7 cellular contexts compared by ENCODE assay signal in the genomic region with DNA sequence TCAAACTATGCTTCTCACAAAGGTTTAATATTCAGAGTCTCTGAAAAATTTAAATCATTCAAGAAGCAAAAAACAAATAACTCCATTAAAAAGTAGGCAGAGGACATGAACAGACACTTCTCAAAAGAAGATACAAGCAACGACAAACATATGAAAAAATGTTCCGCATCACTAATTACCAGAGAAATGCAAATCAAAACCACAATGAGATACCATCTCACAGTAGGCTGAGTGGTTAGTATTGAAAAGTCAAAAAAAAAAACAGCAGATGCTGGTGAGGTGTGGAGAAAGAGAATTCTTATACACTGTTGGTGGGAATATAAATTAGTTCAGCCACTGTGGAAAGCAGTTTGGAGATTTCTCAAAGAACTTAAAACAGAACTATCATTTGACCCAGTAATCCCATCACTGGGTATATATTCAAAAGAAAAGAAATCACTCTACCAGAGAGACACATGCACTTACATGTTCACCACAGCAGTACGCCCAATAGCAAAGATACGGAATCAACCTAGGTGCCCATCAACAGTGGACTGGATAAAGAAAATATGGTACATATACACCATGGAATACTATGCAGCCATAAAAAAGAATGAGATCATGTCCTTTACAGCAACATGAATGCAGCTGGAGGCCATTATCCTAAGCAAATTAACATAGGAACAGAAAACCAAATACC.
DNase-seq lines count a peak whose midpoint lies in the region; ATAC-seq and TF ChIP-seq lines count a peak whose summit lies in the region.
"Not testable (repeated sequence)": the region's sequence is repeated elsewhere in the genome, so short reads cannot be mapped to it uniquely, and the experiment has no call there.

No MANE protein-coding gene starts in this region.

- ATAC-seq in GM18499 (IDR thresholded peaks at IDR 0.05; ENCODE audit: insufficient read depth, unreplicated experiment) (peak; percentile 79), GM19395 (IDR thresholded peaks at IDR 0.05; ENCODE audit: unreplicated experiment) (peak; percentile 80), GM21786 (IDR thresholded peaks at IDR 0.05; ENCODE audit: unreplicated experiment) (peak; percentile 77), HG03060 (IDR thresholded peaks at IDR 0.05; ENCODE audit: low read depth, unreplicated experiment) (peak; percentile 85), HG03520 (IDR thresholded peaks at IDR 0.05; ENCODE audit: unreplicated experiment) (peak; percentile 66)
- peak; percentile 66 for ATAC-seq in activated naive CD8-positive, alpha-beta T cell treated with anti-CD3 and anti-CD28 coated beads, Interleukin-2, amount 50 U/mL, for 24 hours

- DNase-seq in PC-9; activated naive CD8-positive, alpha-beta T cell treated with anti-CD3 and anti-CD28 coated beads, Interleukin-2, amount 50 U/mL, for 24 hours: not testable (repeated sequence)

- H3K9me3 ChIP-seq in PC-9 (ENCODE audit: insufficient read depth, low read depth), result not testable (repeated sequence)

- H3K4me3 Mint-ChIP-seq in activated naive CD8-positive, alpha-beta T cell treated with anti-CD3 and anti-CD28 coated beads, Interleukin-2, amount 50 U/mL, for 24 hours, result not testable (repeated sequence)

- H3K36me3 Mint-ChIP-seq in activated naive CD8-positive, alpha-beta T cell treated with anti-CD3 and anti-CD28 coated beads, Interleukin-2, amount 50 U/mL, for 24 hours (ENCODE audit: low read depth), result not testable (repeated sequence)

- H4K20me1 ChIP-seq in PC-9 (ENCODE audit: insufficient read depth), result not testable (repeated sequence)

- BruUV-seq in PC-9 (replicated peaks; lab: Mats Ljungman, UMichigan), result not testable (repeated sequence)

- not testable (repeated sequence) for H3K79me2 ChIP-seq in PC-9 (ENCODE audit: low read depth)

- not testable (repeated sequence) for H2AFZ ChIP-seq in PC-9

- POLR2A ChIA-PET in PC-9 (lab: Charles Lee; ENCODE audit: unreplicated experiment), result not testable (repeated sequence)

- peaks cover 51% of the 10 kb centered on the region for H3F3A ChIP-seq in PC-9 (ENCODE audit: insufficient read depth, low read depth)

- H3K4me2 ChIP-seq in PC-9, result not testable (repeated sequence)

- peak overlapping the region; percentile 91 for H3K27ac ChIP-seq in PC-9

- CTCF ChIA-PET in PC-9 (lab: Charles Lee), result not testable (repeated sequence)

- H3K27me3 Mint-ChIP-seq in activated naive CD8-positive, alpha-beta T cell treated with anti-CD3 and anti-CD28 coated beads, Interleukin-2, amount 50 U/mL, for 24 hours, result peaks cover 24% of the 10 kb centered on the region

- H3K9me3 Mint-ChIP-seq in activated naive CD8-positive, alpha-beta T cell treated with anti-CD3 and anti-CD28 coated beads, Interleukin-2, amount 50 U/mL, for 24 hours, result not testable (repeated sequence)

- H3K4me3 ChIP-seq in PC-9, result not testable (repeated sequence)

- peaks cover 48% of the 10 kb centered on the region for H3K4me1 ChIP-seq in PC-9 (replicated peaks; ENCODE audit: insufficient read depth)

- not testable (repeated sequence) for H3K36me3 ChIP-seq in PC-9 (ENCODE audit: low read depth)

- H3K27ac Mint-ChIP-seq in activated naive CD8-positive, alpha-beta T cell treated with anti-CD3 and anti-CD28 coated beads, Interleukin-2, amount 50 U/mL, for 24 hours, result not testable (repeated sequence)

- peaks cover 13% of the 10 kb centered on the region for H3K4me1 Mint-ChIP-seq in activated naive CD8-positive, alpha-beta T cell treated with anti-CD3 and anti-CD28 coated beads, Interleukin-2, amount 50 U/mL, for 24 hours

- H3K9me2 ChIP-seq in PC-9 (ENCODE audit: insufficient read depth), result not testable (repeated sequence)

- not testable (repeated sequence) for TF ChIP-seq CTCF in PC-9 (conservative IDR thresholded peaks at IDR 0.05)

- H3K27me3 ChIP-seq in PC-9 (ENCODE audit: insufficient read depth, low read depth), result not testable (repeated sequence)

- intact Hi-C loops in PC-9 (cut with micrococcal nuclease; ENCODE audit: unreplicated experiment), result not testable (repeated sequence)
